In genomic region chr6:34120953-34121675, GRCh38 we compare ENCODE assay signal across 16 cellular contexts. TPM values are rescaled to one million over a fixed set of nuclear protein-coding genes. Genes with fewer than 3 reads are reported as not detected.
"Had no signal": no experiment of that assay in that cellular context is flagged by ENCODE, and none has a peak within 500 bp of the region (broad histone marks: within the 10 kb centered on the region; RNA-seq: fewer than 3 reads in every experiment).

No MANE protein-coding gene starts in this region.

- DNase-seq: activated CD4-positive, alpha-beta memory T cell treated with anti-CD3 and anti-CD28 coated beads for 36 hours; activated CD4-positive, alpha-beta T cell treated with anti-CD3 and anti-CD28 coated beads for 1 hour; activated naive CD4-positive, alpha-beta T cell treated with Interleukin-2 at 50 U/mL for 16 hours; colonic mucosa; effector CD4-positive, alpha-beta T cell; hypothalamus; psoas muscle; sigmoid colon; stimulated activated naive CD8-positive, alpha-beta T cell treated with anti-CD3 and anti-CD28 coated beads, Interleukin-15, amount 100 ng/mL, for 72 hours; testis; upper lobe of right lung had no signal

- H3K4me3 Mint-ChIP-seq: activated CD4-positive, alpha-beta memory T cell treated with anti-CD3 and anti-CD28 coated beads for 36 hours; activated T-helper 1 cell treated with anti-CD3 and anti-CD28 coated beads, Interleukin-12 subunit alpha, Interleukin-12 subunit beta, Interleukin-2, Interleukin-4 antibody, amounts not matched to agents 30 ng/mL and 10 ng/mL and 1 ng/mL, durations not matched to agents 14 hours and 24 hours and 36 hours; natural killer cell treated with Interleukin-12 subunit alpha and Interleukin-12 subunit beta and Interleukin-15 and Interleukin-18, amount 100 ng/mL, for 72 hours; stimulated activated naive CD8-positive, alpha-beta T cell treated with anti-CD3 and anti-CD28 coated beads, Interleukin-15, amount 100 ng/mL, for 72 hours; T-helper 2 cell treated with Interferon-gamma antibody and Interleukin-4, amounts not matched to agents 5 μg/mL and 100 μg/mL, for 36 hours had no signal

- H3K4me3 ChIP-seq: colonic mucosa, psoas muscle, sigmoid colon, testis, upper lobe of right lung had no signal

- H3K27ac Mint-ChIP-seq: activated CD4-positive, alpha-beta memory T cell treated with anti-CD3 and anti-CD28 coated beads for 36 hours; activated T-helper 1 cell treated with anti-CD3 and anti-CD28 coated beads, Interleukin-12 subunit alpha, Interleukin-12 subunit beta, Interleukin-2, Interleukin-4 antibody, amounts not matched to agents 30 ng/mL and 10 ng/mL and 1 ng/mL, durations not matched to agents 14 hours and 24 hours and 36 hours; natural killer cell treated with Interleukin-12 subunit alpha and Interleukin-12 subunit beta and Interleukin-15 and Interleukin-18, amount 100 ng/mL, for 72 hours; T-helper 2 cell treated with Interferon-gamma antibody and Interleukin-4, amounts not matched to agents 5 μg/mL and 100 μg/mL, for 36 hours had no signal

- H3K36me3 Mint-ChIP-seq: activated CD4-positive, alpha-beta memory T cell treated with anti-CD3 and anti-CD28 coated beads for 36 hours; natural killer cell treated with Interleukin-12 subunit alpha and Interleukin-12 subunit beta and Interleukin-15 and Interleukin-18, amount 100 ng/mL, for 72 hours had no signal

- H3K36me3 ChIP-seq: colonic mucosa, sigmoid colon, upper lobe of right lung had no signal

- H3K9me3 ChIP-seq: colonic mucosa, psoas muscle, sigmoid colon, testis, upper lobe of right lung had no signal

- H3K9me3 Mint-ChIP-seq: activated CD4-positive, alpha-beta memory T cell treated with anti-CD3 and anti-CD28 coated beads for 36 hours; activated T-helper 1 cell treated with anti-CD3 and anti-CD28 coated beads, Interleukin-12 subunit alpha, Interleukin-12 subunit beta, Interleukin-2, Interleukin-4 antibody, amounts not matched to agents 30 ng/mL and 10 ng/mL and 1 ng/mL, durations not matched to agents 14 hours and 24 hours and 36 hours; natural killer cell treated with Interleukin-12 subunit alpha and Interleukin-12 subunit beta and Interleukin-15 and Interleukin-18, amount 100 ng/mL, for 72 hours; stimulated activated naive CD8-positive, alpha-beta T cell treated with anti-CD3 and anti-CD28 coated beads, Interleukin-15, amount 100 ng/mL, for 72 hours; T-helper 2 cell treated with Interferon-gamma antibody and Interleukin-4, amounts not matched to agents 5 μg/mL and 100 μg/mL, for 36 hours had no signal

- H3K4me1 ChIP-seq: colonic mucosa, psoas muscle, sigmoid colon, testis, upper lobe of right lung had no signal

- H3K27me3 ChIP-seq: colonic mucosa, testis had no signal

- ATAC-seq: left lobe of liver; natural killer cell treated with Interleukin-12 subunit alpha and Interleukin-12 subunit beta and Interleukin-15 and Interleukin-18, amount 100 ng/mL, for 72 hours; psoas muscle; stimulated activated naive CD8-positive, alpha-beta T cell treated with anti-CD3 and anti-CD28 coated beads, Interleukin-15, amount 100 ng/mL, for 72 hours; upper lobe of right lung had no signal

RNA-seq across cellular contexts. Expression of gene GRM4, which starts 24.8 kb away (rescaled TPM):
- total RNA-seq: activated T-helper 1 cell treated with anti-CD3 and anti-CD28 coated beads, Interleukin-12 subunit alpha, Interleukin-12 subunit beta, Interleukin-2, Interleukin-4 antibody, amounts not matched to agents 30 ng/mL and 10 ng/mL and 1 ng/mL, durations not matched to agents 14 hours and 24 hours and 36 hours; cardiac septum; left lobe of liver; natural killer cell treated with Interleukin-12 subunit alpha and Interleukin-12 subunit beta and Interleukin-15 and Interleukin-18, amount 100 ng/mL, for 72 hours had no signal
